Comparison of ENCODE assay signal across 13 cellular contexts in genomic region chr11:20026629-20027545, GRCh38.
DNase-seq lines count a peak whose midpoint lies in the region; ATAC-seq, FAIRE-seq and TF ChIP-seq lines count a peak whose summit lies in the region.
"Had no signal": no experiment of that assay in that cellular context is flagged by ENCODE, and none has a peak within 500 bp of the region (broad histone marks: within the 10 kb centered on the region; RNA-seq: fewer than 3 reads in every experiment).

No MANE protein-coding gene starts in this region.

- peak; percentile 62 for ATAC-seq in mucosa of descending colon
- ATAC-seq in HG03521 (IDR thresholded peaks at IDR 0.05; ENCODE audit: unreplicated experiment), result no peak
- no peak for ATAC-seq in HG02852 (IDR thresholded peaks at IDR 0.05; ENCODE audit: unreplicated experiment)
- ATAC-seq: heart left ventricle had no signal

- H3K4me1 ChIP-seq in ES-I3 (ENCODE audit: insufficient read depth, low read length) (peaks cover 58% of the 10 kb centered on the region), endodermal cell (ENCODE audit: control insufficient read depth, insufficient read depth, low read length) (peaks cover 31% of the 10 kb centered on the region), mucosa of descending colon (ENCODE audit: low read depth) (no peaks in the 10 kb centered on the region)

- peak overlapping the region; percentile 96 for H3K27ac Mint-ChIP-seq in endodermal cell

- no peaks in the 10 kb centered on the region for H3K36me3 Mint-ChIP-seq in endodermal cell (ENCODE audit: low read depth)

- no peaks in the 10 kb centered on the region for H3K27me3 Mint-ChIP-seq in endodermal cell (ENCODE audit: insufficient read depth)

- H3K9me3 ChIP-seq in ES-I3 (ENCODE audit: control insufficient read depth, insufficient read depth, low read length), result no peaks in the 10 kb centered on the region
- no peaks in the 10 kb centered on the region for H3K9me3 ChIP-seq in endodermal cell (ENCODE audit: control insufficient read depth, low read length)
- no peaks in the 10 kb centered on the region for H3K9me3 ChIP-seq in mucosa of descending colon
- H3K9me3 ChIP-seq: heart left ventricle, tibial nerve had no signal

- H3K4me3 ChIP-seq in endodermal cell (ENCODE audit: low read length) (peak overlapping the region; percentile 67), mucosa of descending colon (no peak overlapping the region)
- H3K4me3 ChIP-seq: heart left ventricle, tibial nerve had no signal

- H3K4me1 Mint-ChIP-seq in endodermal cell, result peaks cover 69% of the 10 kb centered on the region

- H3K27me3 ChIP-seq in endodermal cell (ENCODE audit: control insufficient read depth, insufficient read depth, low read length, poor library complexity, severe bottlenecking), result no peaks in the 10 kb centered on the region
- H3K27me3 ChIP-seq: heart left ventricle, tibial nerve had no signal

- intact Hi-C loops in mucosa of descending colon (cut with DNase I, micrococcal nuclease), result no loop called here

- TF ChIP-seq CTCF in endodermal cell (conservative IDR thresholded peaks at IDR 0.05) (no peak), mucosa of descending colon (IDR thresholded peaks at IDR 0.05) (no peak)

- DNase-seq in NCI-H2196 (lab: John Stamatoyannopoulos, UW; ENCODE audit: unreplicated experiment) (peak; percentile 72), endodermal cell (peak; percentile 97), mucosa of descending colon (peak in 2 of 3 donors; percentile 5 to 25), NCI-H1930 (lab: John Stamatoyannopoulos, UW) (no peak), H54 (ENCODE audit: insufficient read length, low spot score) (no peak)
- DNase-seq: C1 segment of cervical spinal cord; central memory CD4-positive, alpha-beta T cell; heart left ventricle; NCI-H226 had no signal

- H3K27ac ChIP-seq in endodermal cell (ENCODE audit: low read depth, low read length), result no peak overlapping the region
- H3K27ac ChIP-seq: heart left ventricle, tibial nerve had no signal

- no peaks in the 10 kb centered on the region for H3K9me3 Mint-ChIP-seq in endodermal cell

- WGBS in endodermal cell (ENCODE audit: insufficient coverage in 1 of 2, insufficient read length in 1 of 2), 2 experiments, result 24 to 39% methylated on average over 7 to 14 of the region's 15 CpGs

- H3K9ac ChIP-seq in ES-I3 (ENCODE audit: low read depth, low read length) (peak overlapping the region; percentile 7; the same call in 1 of the 2 replicates), endodermal cell (ENCODE audit: extremely low read depth, low read length, poor library complexity, severe bottlenecking) (no peak overlapping the region)

- TF ChIP-seq POLR2A in H54 (IDR thresholded peaks at IDR 0.05; ENCODE audit: low read depth, low read length), result no peak

- peak overlapping the region; percentile 64 for H3K4me3 Mint-ChIP-seq in endodermal cell

- no peaks in the 10 kb centered on the region for H3K36me3 ChIP-seq in ES-I3 (ENCODE audit: insufficient read depth, low read length)
- H3K36me3 ChIP-seq in endodermal cell (ENCODE audit: control insufficient read depth, insufficient read depth, low read length), result no peaks in the 10 kb centered on the region
- H3K36me3 ChIP-seq in mucosa of descending colon (ENCODE audit: low read depth), result no peaks in the 10 kb centered on the region
- H3K36me3 ChIP-seq: heart left ventricle, tibial nerve had no signal

- FAIRE-seq in H54 (lab: Jason Lieb, UNC), result no peak

Comparison
In these comparisons a context has a peak if more than half of its experiments do, and no peak if none do; other contexts are left out.
1. DNase-seq: peak in NCI-H2196 (single experiment), endodermal cell (single experiment) and mucosa of descending colon (2 of 3); none in NCI-H1930 (0 of 2) and H54 (single experiment).